ENCODE assay signal across 1 cellular context in genomic region chr19:14206737-14207725, GRCh38.
A peak's percentile ranks its signal among the peaks of the same experiment; 100 is the strongest.
TF ChIP-seq lines count a peak whose summit lies in the region.

No MANE protein-coding gene starts in this region.

TF ChIP-seq in K562, 482 proteins besides CTCF, POLR2A, EP300 and RAD21 (continued from another document):
- TF ChIP-seq JUND (IDR thresholded peaks at IDR 0.05; ENCODE audit: borderline replicate concordance, low read depth, low read length), result peak; percentile 23; the same call in 1 of the 2 replicates
- peak; percentile 11; the same call in 1 of the 3 replicates for TF ChIP-seq JUND (tag; IDR thresholded peaks at IDR 0.05; ENCODE audit: borderline replicate concordance, low read depth, low read length)
- TF ChIP-seq ZKSCAN1 (IDR thresholded peaks at IDR 0.05; ENCODE audit: low read depth, low read length), result 0 out of 2 replicates have a peak, but pooled peaks have one; percentile 14
- TF ChIP-seq, protein P1, sequence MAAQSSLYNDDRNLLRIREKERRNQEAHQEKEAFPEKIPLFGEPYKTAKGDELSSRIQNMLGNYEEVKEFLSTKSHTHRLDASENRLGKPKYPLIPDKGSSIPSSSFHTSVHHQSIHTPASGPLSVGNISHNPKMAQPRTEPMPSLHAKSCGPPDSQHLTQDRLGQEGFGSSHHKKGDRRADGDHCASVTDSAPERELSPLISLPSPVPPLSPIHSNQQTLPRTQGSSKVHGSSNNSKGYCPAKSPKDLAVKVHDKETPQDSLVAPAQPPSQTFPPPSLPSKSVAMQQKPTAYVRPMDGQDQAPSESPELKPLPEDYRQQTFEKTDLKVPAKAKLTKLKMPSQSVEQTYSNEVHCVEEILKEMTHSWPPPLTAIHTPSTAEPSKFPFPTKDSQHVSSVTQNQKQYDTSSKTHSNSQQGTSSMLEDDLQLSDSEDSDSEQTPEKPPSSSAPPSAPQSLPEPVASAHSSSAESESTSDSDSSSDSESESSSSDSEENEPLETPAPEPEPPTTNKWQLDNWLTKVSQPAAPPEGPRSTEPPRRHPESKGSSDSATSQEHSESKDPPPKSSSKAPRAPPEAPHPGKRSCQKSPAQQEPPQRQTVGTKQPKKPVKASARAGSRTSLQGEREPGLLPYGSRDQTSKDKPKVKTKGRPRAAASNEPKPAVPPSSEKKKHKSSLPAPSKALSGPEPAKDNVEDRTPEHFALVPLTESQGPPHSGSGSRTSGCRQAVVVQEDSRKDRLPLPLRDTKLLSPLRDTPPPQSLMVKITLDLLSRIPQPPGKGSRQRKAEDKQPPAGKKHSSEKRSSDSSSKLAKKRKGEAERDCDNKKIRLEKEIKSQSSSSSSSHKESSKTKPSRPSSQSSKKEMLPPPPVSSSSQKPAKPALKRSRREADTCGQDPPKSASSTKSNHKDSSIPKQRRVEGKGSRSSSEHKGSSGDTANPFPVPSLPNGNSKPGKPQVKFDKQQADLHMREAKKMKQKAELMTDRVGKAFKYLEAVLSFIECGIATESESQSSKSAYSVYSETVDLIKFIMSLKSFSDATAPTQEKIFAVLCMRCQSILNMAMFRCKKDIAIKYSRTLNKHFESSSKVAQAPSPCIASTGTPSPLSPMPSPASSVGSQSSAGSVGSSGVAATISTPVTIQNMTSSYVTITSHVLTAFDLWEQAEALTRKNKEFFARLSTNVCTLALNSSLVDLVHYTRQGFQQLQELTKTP (IDR thresholded peaks at IDR 0.05; ENCODE audit: low read depth in 1 of 2, partially characterized antibody in 2 of 2), result peak in 1 of 2 experiments; percentile 60
- TF ChIP-seq, protein P2, sequence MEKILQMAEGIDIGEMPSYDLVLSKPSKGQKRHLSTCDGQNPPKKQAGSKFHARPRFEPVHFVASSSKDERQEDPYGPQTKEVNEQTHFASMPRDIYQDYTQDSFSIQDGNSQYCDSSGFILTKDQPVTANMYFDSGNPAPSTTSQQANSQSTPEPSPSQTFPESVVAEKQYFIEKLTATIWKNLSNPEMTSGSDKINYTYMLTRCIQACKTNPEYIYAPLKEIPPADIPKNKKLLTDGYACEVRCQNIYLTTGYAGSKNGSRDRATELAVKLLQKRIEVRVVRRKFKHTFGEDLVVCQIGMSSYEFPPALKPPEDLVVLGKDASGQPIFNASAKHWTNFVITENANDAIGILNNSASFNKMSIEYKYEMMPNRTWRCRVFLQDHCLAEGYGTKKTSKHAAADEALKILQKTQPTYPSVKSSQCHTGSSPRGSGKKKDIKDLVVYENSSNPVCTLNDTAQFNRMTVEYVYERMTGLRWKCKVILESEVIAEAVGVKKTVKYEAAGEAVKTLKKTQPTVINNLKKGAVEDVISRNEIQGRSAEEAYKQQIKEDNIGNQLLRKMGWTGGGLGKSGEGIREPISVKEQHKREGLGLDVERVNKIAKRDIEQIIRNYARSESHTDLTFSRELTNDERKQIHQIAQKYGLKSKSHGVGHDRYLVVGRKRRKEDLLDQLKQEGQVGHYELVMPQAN (IDR thresholded peaks at IDR 0.05; ENCODE audit: borderline replicate concordance), result peak; percentile 31; the same call in 1 of the 2 replicates
